Comparison of ENCODE assay signal across 24 cellular contexts in genomic region chr5:39167973-39168345, GRCh38. TPM values are rescaled to one million over a fixed set of nuclear protein-coding genes. Genes with fewer than 3 reads are reported as not detected.
DNase-seq lines count a peak whose midpoint lies in the region; ATAC-seq and TF ChIP-seq lines count a peak whose summit lies in the region.
"Had no signal": no experiment of that assay in that cellular context is flagged by ENCODE, and none has a peak within 500 bp of the region (broad histone marks: within the 10 kb centered on the region; RNA-seq: fewer than 3 reads in every experiment).

No MANE protein-coding gene starts in this region.

- no peaks in the 10 kb centered on the region for H3F3A ChIP-seq in GM23338 (replicated peaks; ENCODE audit: low read depth)

- H3K9me3 Mint-ChIP-seq in activated T-cell treated with anti-CD3 and anti-CD28 coated beads, Interleukin-2, amount 50 U/mL, for 4 hours = peaks cover 8% of the 10 kb centered on the region
- no peaks in the 10 kb centered on the region for H3K9me3 Mint-ChIP-seq in GM23338
- peaks cover 15% of the 10 kb centered on the region for H3K9me3 Mint-ChIP-seq in activated T-helper 2 cell treated with anti-CD3 and anti-CD28 coated beads, Interferon-gamma antibody, Interleukin-2, Interleukin-4, amounts not matched to agents 10 μg/mL and 5 μg/mL and 100 μg/mL, durations not matched to agents 14 hours and 24 hours and 36 hours
- peaks cover 0 to 4% (median 0%) of the 10 kb centered on the region in 9 donors for H3K9me3 Mint-ChIP-seq in naive thymus-derived CD8-positive, alpha-beta T cell

- no peak overlapping the region for H3K27ac ChIP-seq in GM23338 (ENCODE audit: low read depth)
- H3K27ac ChIP-seq: BLaER1 treated with 17β-estradiol and CSF1 and Interleukin-3, amounts not matched to agents 10 nM and 100 nM; esophagus squamous epithelium; lower lobe of right lung; prostate gland; SJSA1; uterus had no signal

- TF ChIP-seq CTCF in GM23338 (conservative IDR thresholded peaks at IDR 0.05; ENCODE audit: low read depth in 2 of 2) = no peak

- H3K36me3 ChIP-seq in GM23338 (ENCODE audit: insufficient read depth) = no peaks in the 10 kb centered on the region
- H3K36me3 ChIP-seq: esophagus squamous epithelium, lower lobe of right lung, prostate gland, SJSA1, uterus had no signal

- 0 out of 2 replicates have a peak overlapping the region, but pooled peaks have one; percentile 58 for H3K27ac Mint-ChIP-seq in GM23338
- H3K27ac Mint-ChIP-seq in activated T-helper 2 cell treated with anti-CD3 and anti-CD28 coated beads, Interferon-gamma antibody, Interleukin-2, Interleukin-4, amounts not matched to agents 10 μg/mL and 5 μg/mL and 100 μg/mL, durations not matched to agents 14 hours and 24 hours and 36 hours = peak overlapping the region; percentile 76
- H3K27ac Mint-ChIP-seq in naive thymus-derived CD8-positive, alpha-beta T cell = peak overlapping the region; percentile 54 to 97 (median 88)
- H3K27ac Mint-ChIP-seq: activated B cell treated with CpG ODN at 0.5 μM for 24 hours, brain, H9, IgD-negative memory B cell had no signal

- no peak overlapping the region for H3K4me2 ChIP-seq in GM23338

- no peaks in the 10 kb centered on the region for H3K27me3 Mint-ChIP-seq in activated T-cell treated with anti-CD3 and anti-CD28 coated beads, Interleukin-2, amount 50 U/mL, for 4 hours (ENCODE audit: low read depth)
- no peaks in the 10 kb centered on the region for H3K27me3 Mint-ChIP-seq in GM23338 (ENCODE audit: insufficient read depth, low read depth, poor library complexity)
- H3K27me3 Mint-ChIP-seq in activated T-helper 2 cell treated with anti-CD3 and anti-CD28 coated beads, Interferon-gamma antibody, Interleukin-2, Interleukin-4, amounts not matched to agents 10 μg/mL and 5 μg/mL and 100 μg/mL, durations not matched to agents 14 hours and 24 hours and 36 hours (ENCODE audit: low read depth) = no peaks in the 10 kb centered on the region
- no peaks in the 10 kb centered on the region for H3K27me3 Mint-ChIP-seq in naive thymus-derived CD8-positive, alpha-beta T cell
- H3K27me3 Mint-ChIP-seq: activated B cell treated with CpG ODN at 0.5 μM for 24 hours, brain, IgD-negative memory B cell had no signal

- H3K27me3 ChIP-seq in GM23338 (ENCODE audit: insufficient read depth) = no peaks in the 10 kb centered on the region
- H3K27me3 ChIP-seq: BLaER1 treated with 17β-estradiol and CSF1 and Interleukin-3, amounts not matched to agents 10 nM and 100 nM; esophagus squamous epithelium; SJSA1; uterus had no signal

- H4K20me1 ChIP-seq in GM23338 (replicated peaks; ENCODE audit: insufficient read depth) = no peaks in the 10 kb centered on the region

- H3K4me3 Mint-ChIP-seq in activated T-cell treated with anti-CD3 and anti-CD28 coated beads, Interleukin-2, amount 50 U/mL, for 4 hours = peak overlapping the region; percentile 66
- H3K4me3 Mint-ChIP-seq in GM23338 = no peak overlapping the region
- H3K4me3 Mint-ChIP-seq in activated T-helper 2 cell treated with anti-CD3 and anti-CD28 coated beads, Interferon-gamma antibody, Interleukin-2, Interleukin-4, amounts not matched to agents 10 μg/mL and 5 μg/mL and 100 μg/mL, durations not matched to agents 14 hours and 24 hours and 36 hours (ENCODE audit: low read depth) = peak overlapping the region; percentile 11
- H3K4me3 Mint-ChIP-seq in naive thymus-derived CD8-positive, alpha-beta T cell = peak overlapping the region in 8 of 10 donors; percentile 31 to 76 (median 68)
- H3K4me3 Mint-ChIP-seq: activated B cell treated with CpG ODN at 0.5 μM for 24 hours, brain, H9, IgD-negative memory B cell had no signal

- H3K79me2 ChIP-seq in GM23338 (replicated peaks; ENCODE audit: insufficient read depth) = no peaks in the 10 kb centered on the region

- DNase-seq in activated T-cell treated with anti-CD3 and anti-CD28 coated beads, Interleukin-2, amount 50 U/mL, for 4 hours = no peak
- DNase-seq in activated T-cell treated with anti-CD3 and anti-CD28 coated beads for 4 hours = no peak
- DNase-seq in GM23338 (ENCODE audit: low spot score) = no peak
- no peak for DNase-seq in activated T-helper 2 cell treated with anti-CD3 and anti-CD28 coated beads, Interferon-gamma antibody, Interleukin-2, Interleukin-4, amounts not matched to agents 10 μg/mL and 5 μg/mL and 100 μg/mL, durations not matched to agents 14 hours and 24 hours and 36 hours (ENCODE audit: low spot score)
- DNase-seq in naive thymus-derived CD8-positive, alpha-beta T cell = no peak
- DNase-seq in kidney tubule cell (ENCODE audit: low spot score) = no peak
- no peak for DNase-seq in putamen (ENCODE audit: low spot score)
- DNase-seq: activated B cell treated with CpG ODN at 0.5 μM for 24 hours; esophagus squamous epithelium; H9; islet precursor cell; lower lobe of right lung; mucosa of descending colon; NCI-H1417; NCI-H510A; NK-92 treated with Interleukin-12 subunit alpha and Interleukin-12 subunit beta, amount 100 ng/mL, for 24 hours; uterus had no signal

- H3K4me1 ChIP-seq in GM23338 (ENCODE audit: insufficient read depth) = no peaks in the 10 kb centered on the region
- H3K4me1 ChIP-seq: lower lobe of right lung, prostate gland, uterus had no signal

- ATAC-seq in activated T-cell treated with anti-CD3 and anti-CD28 coated beads, Interleukin-2, amount 50 U/mL, for 4 hours = no peak
- ATAC-seq in GM23338 (no peak), HG03439 (IDR thresholded peaks at IDR 0.05; ENCODE audit: unreplicated experiment) (no peak)
- ATAC-seq in naive thymus-derived CD8-positive, alpha-beta T cell = no peak
- ATAC-seq: lower lobe of right lung, mucosa of descending colon, Panc1 had no signal

- H3K4me1 Mint-ChIP-seq in activated T-cell treated with anti-CD3 and anti-CD28 coated beads, Interleukin-2, amount 50 U/mL, for 4 hours (ENCODE audit: low read depth) = peaks cover 89% of the 10 kb centered on the region
- peaks cover 7% of the 10 kb centered on the region for H3K4me1 Mint-ChIP-seq in GM23338
- H3K4me1 Mint-ChIP-seq in activated T-helper 2 cell treated with anti-CD3 and anti-CD28 coated beads, Interferon-gamma antibody, Interleukin-2, Interleukin-4, amounts not matched to agents 10 μg/mL and 5 μg/mL and 100 μg/mL, durations not matched to agents 14 hours and 24 hours and 36 hours (ENCODE audit: low read depth) = peaks cover 70% of the 10 kb centered on the region
- H3K4me1 Mint-ChIP-seq in naive thymus-derived CD8-positive, alpha-beta T cell = peaks cover 47 to 94% (median 89%) of the 10 kb centered on the region in 4 donors

- POLR2A ChIA-PET in naive thymus-derived CD8-positive, alpha-beta T cell (lab: Charles Lee) = interaction anchor here (6.8 kb wide), 1 partner anchor 9 kb away, joined by 69 read pairs; no protein-coding TSS in a partner anchor

- intact Hi-C loops in activated T-helper 2 cell treated with anti-CD3 and anti-CD28 coated beads, Interferon-gamma antibody, Interleukin-2, Interleukin-4, amounts not matched to agents 10 μg/mL and 5 μg/mL and 100 μg/mL, durations not matched to agents 14 hours and 24 hours and 36 hours (cut with micrococcal nuclease) = loop anchor here (5.0 kb wide), 2 partner anchors 34 to 1484 kb away; no protein-coding TSS in a partner anchor

- H3K4me3 ChIP-seq in GM23338 = no peak overlapping the region
- H3K4me3 ChIP-seq: BLaER1 treated with 17β-estradiol and CSF1 and Interleukin-3, amounts not matched to agents 10 nM and 100 nM; esophagus squamous epithelium; lower lobe of right lung; mucosa of descending colon; prostate gland; SJSA1; uterus had no signal

- H3K9me2 ChIP-seq in GM23338 (ENCODE audit: insufficient read depth) = no peaks in the 10 kb centered on the region; the same call in 1 of the 2 replicates

- peaks cover 41% of the 10 kb centered on the region for H3K36me3 Mint-ChIP-seq in activated T-cell treated with anti-CD3 and anti-CD28 coated beads, Interleukin-2, amount 50 U/mL, for 4 hours (ENCODE audit: insufficient read depth)
- no peaks in the 10 kb centered on the region for H3K36me3 Mint-ChIP-seq in GM23338 (ENCODE audit: low read depth)
- H3K36me3 Mint-ChIP-seq in activated T-helper 2 cell treated with anti-CD3 and anti-CD28 coated beads, Interferon-gamma antibody, Interleukin-2, Interleukin-4, amounts not matched to agents 10 μg/mL and 5 μg/mL and 100 μg/mL, durations not matched to agents 14 hours and 24 hours and 36 hours (ENCODE audit: low read depth) = peaks cover 63% of the 10 kb centered on the region
- H3K36me3 Mint-ChIP-seq in naive thymus-derived CD8-positive, alpha-beta T cell = peaks cover 37 to 73% (median 38%) of the 10 kb centered on the region in 3 donors
- H3K36me3 Mint-ChIP-seq: brain had no signal

- H2AFZ ChIP-seq in GM23338 = no peak overlapping the region

RNA-seq across cellular contexts. Expression of gene FYB1, which starts 51.4 kb away (rescaled TPM):
- total RNA-seq in activated T-cell treated with anti-CD3 and anti-CD28 coated beads, Interleukin-2, amount 50 U/mL, for 4 hours = 10 to 100 TPM; 33.4 to 39.0 (median 37.9) TPM
- not detected in 2 replicates for total RNA-seq in GM23338 (2014; rRNA removed; shearing (Covaris generic))
- polyA plus RNA-seq in GM23338 (2016; fragmentation: Nextera tagmentation; extraction: Ambion mirVana) = not detected in 2 replicates
- 66.4 and 70.7 TPM in 2 replicates for total RNA-seq in activated T-helper 2 cell treated with anti-CD3 and anti-CD28 coated beads, Interferon-gamma antibody, Interleukin-2, Interleukin-4, amounts not matched to agents 10 μg/mL and 5 μg/mL and 100 μg/mL, durations not matched to agents 14 hours and 24 hours and 36 hours
- 100 to 1,000 TPM; 579 to 642 TPM for total RNA-seq in naive thymus-derived CD8-positive, alpha-beta T cell
- polyA plus RNA-seq in naive thymus-derived CD8-positive, alpha-beta T cell = 100 to 1,000 TPM; 181 to 431 (median 312) TPM
- total RNA-seq: H9 had no signal

Comparison
In these comparisons a context has a peak if more than half of its experiments do, and no peak if none do; other contexts are left out.
1. RNA of gene FYB1, which starts 51.4 kb away (total RNA-seq): 579 to 642 TPM in naive thymus-derived CD8-positive, alpha-beta T cell, 66.4 to 70.7 TPM in activated T-helper 2 cell treated with anti-CD3 and anti-CD28 coated beads, Interferon-gamma antibody, Interleukin-2, Interleukin-4, amounts not matched to agents 10 μg/mL and 5 μg/mL and 100 μg/mL, durations not matched to agents 14 hours and 24 hours and 36 hours and 33.4 to 39.0 TPM in activated T-cell treated with anti-CD3 and anti-CD28 coated beads, Interleukin-2, amount 50 U/mL, for 4 hours; not detected in GM23338; every median in the first group is over 10 times any median in the second.
2. Peak in every context shown above with its lines, with median percentiles within 50 percentile points of each other: H3K27ac Mint-ChIP-seq.